In the genomic region with DNA sequence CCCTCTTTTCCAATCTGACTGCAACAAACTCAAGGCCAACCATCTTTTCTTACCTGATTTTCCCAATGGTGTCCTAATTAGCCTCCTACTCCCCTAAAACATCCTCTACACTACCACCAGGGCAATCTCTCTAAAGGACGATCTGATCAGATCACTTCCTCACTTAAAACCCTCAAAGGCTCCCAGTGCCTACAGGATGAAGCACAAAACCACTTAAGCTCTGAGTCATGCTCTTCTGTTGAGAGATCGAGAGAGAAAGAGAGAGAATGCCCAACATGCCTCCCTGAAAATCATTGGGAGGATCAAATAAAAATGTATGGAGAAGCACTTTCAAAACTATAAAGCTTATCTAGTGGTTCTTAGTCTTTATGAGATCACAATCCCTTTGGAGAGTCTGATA, we compare ENCODE assay signal across 1 cellular context.
TF ChIP-seq lines count a peak whose summit lies in the region.

No MANE protein-coding gene starts in this region.

TF ChIP-seq in GM23338, 12 proteins besides CTCF, POLR2A, EP300 and RAD21 (continued from another document):
- no peak for TF ChIP-seq ZNF462 (CRISPR knock-in tag; IDR thresholded peaks at IDR 0.05)
